In genomic region chr2:54724150-54724559, GRCh38 we compare ENCODE assay signal across 1 cellular context.
A peak's percentile ranks its signal among the peaks of the same experiment; 100 is the strongest.
TF ChIP-seq lines count a peak whose summit lies in the region.

No MANE protein-coding gene starts in this region.

TF ChIP-seq in HepG2, 621 proteins besides CTCF, POLR2A, EP300 and RAD21 (continued from another document):
- no peak for TF ChIP-seq KDM3A (CRISPR knock-in tag; IDR thresholded peaks at IDR 0.05; ENCODE audit: low read depth)
- TF ChIP-seq SRF (IDR thresholded peaks at IDR 0.05; ENCODE audit: low read depth, low read length), result 0 out of 2 replicates have a peak, but pooled peaks have one; percentile 53
- 0 out of 2 replicates have a peak, but pooled peaks have one; percentile 71 for TF ChIP-seq NCOA1 (CRISPR knock-in tag; IDR thresholded peaks at IDR 0.05)
- 0 out of 2 replicates have a peak, but pooled peaks have one; percentile 46 for TF ChIP-seq KDM5A (IDR thresholded peaks at IDR 0.05; ENCODE audit: borderline replicate concordance, low read length)
- TF ChIP-seq ASH2L (IDR thresholded peaks at IDR 0.05; ENCODE audit: insufficient read length, low read depth, low read length), result peak; percentile 14
- TF ChIP-seq, protein P1, sequence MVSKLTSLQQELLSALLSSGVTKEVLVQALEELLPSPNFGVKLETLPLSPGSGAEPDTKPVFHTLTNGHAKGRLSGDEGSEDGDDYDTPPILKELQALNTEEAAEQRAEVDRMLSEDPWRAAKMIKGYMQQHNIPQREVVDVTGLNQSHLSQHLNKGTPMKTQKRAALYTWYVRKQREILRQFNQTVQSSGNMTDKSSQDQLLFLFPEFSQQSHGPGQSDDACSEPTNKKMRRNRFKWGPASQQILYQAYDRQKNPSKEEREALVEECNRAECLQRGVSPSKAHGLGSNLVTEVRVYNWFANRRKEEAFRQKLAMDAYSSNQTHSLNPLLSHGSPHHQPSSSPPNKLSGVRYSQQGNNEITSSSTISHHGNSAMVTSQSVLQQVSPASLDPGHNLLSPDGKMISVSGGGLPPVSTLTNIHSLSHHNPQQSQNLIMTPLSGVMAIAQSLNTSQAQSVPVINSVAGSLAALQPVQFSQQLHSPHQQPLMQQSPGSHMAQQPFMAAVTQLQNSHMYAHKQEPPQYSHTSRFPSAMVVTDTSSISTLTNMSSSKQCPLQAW (CRISPR knock-in tag; IDR thresholded peaks at IDR 0.05), result no peak
- TF ChIP-seq ZNF572 (CRISPR knock-in tag; IDR thresholded peaks at IDR 0.05), result no peak
- TF ChIP-seq NR1H2 (CRISPR knock-in tag; IDR thresholded peaks at IDR 0.05; ENCODE audit: borderline replicate concordance, low read depth), result no peak
- TF ChIP-seq FLYWCH1 (CRISPR knock-in tag; IDR thresholded peaks at IDR 0.05), result 0 out of 2 replicates have a peak, but pooled peaks have one; percentile 62
